12 cellular contexts compared by ENCODE assay signal in the genomic region with DNA sequence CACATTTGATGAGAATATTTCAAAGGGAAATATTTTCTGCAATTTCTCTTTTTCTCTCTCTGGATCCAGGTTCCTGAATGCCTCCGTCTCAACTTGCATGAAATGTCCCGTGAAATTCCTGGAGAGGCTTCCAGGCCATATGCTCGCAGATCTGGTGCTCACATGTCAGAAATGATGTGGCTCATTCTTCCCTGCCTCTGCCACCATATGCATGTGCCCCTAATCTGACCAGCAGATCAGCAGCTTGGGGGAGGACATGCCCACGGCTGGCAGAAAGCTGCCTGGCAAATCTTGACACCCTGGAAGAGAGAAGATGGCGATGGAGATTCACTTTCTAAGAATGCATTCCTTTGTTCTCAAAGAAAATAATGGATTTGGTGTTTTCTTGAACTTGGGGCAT.
DNase-seq lines count a peak whose midpoint lies in the region; ATAC-seq and TF ChIP-seq lines count a peak whose summit lies in the region.
"Had no signal": no experiment of that assay in that cellular context is flagged by ENCODE, and none has a peak within 500 bp of the region (broad histone marks: within the 10 kb centered on the region; RNA-seq: fewer than 3 reads in every experiment).

No MANE protein-coding gene starts in this region.

- no peaks in the 10 kb centered on the region for H3F3A ChIP-seq in neural progenitor cell (ENCODE audit: low read depth)

- H3K27me3 Mint-ChIP-seq in neural progenitor cell (ENCODE audit: insufficient read depth, low read depth) = peaks cover 4% of the 10 kb centered on the region

- in situ Hi-C loops in G401 (cut with HindIII; ENCODE audit: low sequenced_read_pairs) (no loop called here), gastrocnemius medialis (cut with MboI; ENCODE audit: low sequenced_read_pairs in 4 of 4) (no loop called here)

- no peak for ATAC-seq in gastrocnemius medialis
- ATAC-seq in GM18505 (IDR thresholded peaks at IDR 0.05; ENCODE audit: unreplicated experiment) = no peak

- no peaks in the 10 kb centered on the region for H3K79me2 ChIP-seq in neural progenitor cell (ENCODE audit: low read depth)

- peaks cover 16% of the 10 kb centered on the region for H3K4me1 Mint-ChIP-seq in neural progenitor cell

- no peak overlapping the region for H3K27ac ChIP-seq in neural progenitor cell
- no peak overlapping the region for H3K27ac ChIP-seq in gastrocnemius medialis

- H3K27ac Mint-ChIP-seq in neural progenitor cell = peak overlapping the region; percentile 53

- H3K9me3 Mint-ChIP-seq in neural progenitor cell = no peaks in the 10 kb centered on the region

- H3K36me3 Mint-ChIP-seq in neural progenitor cell = no peaks in the 10 kb centered on the region

- H3K4me3 Mint-ChIP-seq in neural progenitor cell = no peak overlapping the region

- no peak for TF ChIP-seq POLR2A in gastrocnemius medialis (IDR thresholded peaks at IDR 0.05)
- TF ChIP-seq POLR2A in GM18505 (IDR thresholded peaks at IDR 0.05; ENCODE audit: borderline replicate concordance, extremely low read depth, insufficient read depth, insufficient read length) = no peak

- H3K4me2 ChIP-seq in neural progenitor cell = no peak overlapping the region

- H3K27me3 ChIP-seq in neural progenitor cell = no peaks in the 10 kb centered on the region
- H3K27me3 ChIP-seq in gastrocnemius medialis = no peaks in the 10 kb centered on the region

- no peak overlapping the region for H3K9ac ChIP-seq in neural progenitor cell

- H4K20me1 ChIP-seq in neural progenitor cell (ENCODE audit: low read depth) = no peaks in the 10 kb centered on the region

- H3K9me3 ChIP-seq in neural progenitor cell (ENCODE audit: low read depth) = no peaks in the 10 kb centered on the region
- H3K9me3 ChIP-seq in gastrocnemius medialis = no peaks in the 10 kb centered on the region
- H3K9me3 ChIP-seq: HAP-1 had no signal

- peak; percentile 72 for DNase-seq in G401 (ENCODE audit: low spot score)
- DNase-seq in NCI-H446 treated with DMSO at 0.1 percent for 48 hours (lab: John Stamatoyannopoulos, UW) = peak; percentile 5
- DNase-seq in cerebellum (ENCODE audit: low spot score) = peak; percentile 28
- no peak for DNase-seq in neural progenitor cell (ENCODE audit: low spot score)
- no peak for DNase-seq in gastrocnemius medialis
- DNase-seq in activated CD4-positive, alpha-beta T cell treated with anti-CD3 and anti-CD28 coated beads, Interleukin-2, amount 50 U/mL, for 1 hour = no peak
- DNase-seq: GDM1, IMR-90, RPMI8226, SIG-M5 had no signal

- intact Hi-C loops in gastrocnemius medialis (cut with DNase I; ENCODE audit: low total_unique reads) = no loop called here

- H3K4me1 ChIP-seq in neural progenitor cell (no peaks in the 10 kb centered on the region), gastrocnemius medialis (no peaks in the 10 kb centered on the region)
- H3K4me1 ChIP-seq: HAP-1 had no signal

- H3K4me3 ChIP-seq in neural progenitor cell = no peak overlapping the region
- no peak overlapping the region for H3K4me3 ChIP-seq in gastrocnemius medialis
- H3K4me3 ChIP-seq: HAP-1 had no signal

- TF ChIP-seq CTCF in neural progenitor cell (IDR thresholded peaks at IDR 0.05) = no peak
- TF ChIP-seq CTCF in gastrocnemius medialis (IDR thresholded peaks at IDR 0.05 in 4 of 5, conservative IDR thresholded peaks at IDR 0.05 in 1 of 5) = no peak

- H3K36me3 ChIP-seq in neural progenitor cell = no peaks in the 10 kb centered on the region
- no peaks in the 10 kb centered on the region for H3K36me3 ChIP-seq in gastrocnemius medialis
- H3K36me3 ChIP-seq: HAP-1 had no signal

- no peak overlapping the region for H2AFZ ChIP-seq in neural progenitor cell (replicated peaks)

Comparison
In these comparisons a context has a peak if more than half of its experiments do, and no peak if none do; other contexts are left out.
1. DNase-seq: peak in G401 (single experiment), NCI-H446 treated with DMSO at 0.1 percent for 48 hours (single experiment) and cerebellum (single experiment); none in neural progenitor cell (single experiment), gastrocnemius medialis (0 of 2) and activated CD4-positive, alpha-beta T cell treated with anti-CD3 and anti-CD28 coated beads, Interleukin-2, amount 50 U/mL, for 1 hour (single experiment).